Comparison of ENCODE assay signal across 1 cellular context in the genomic region with DNA sequence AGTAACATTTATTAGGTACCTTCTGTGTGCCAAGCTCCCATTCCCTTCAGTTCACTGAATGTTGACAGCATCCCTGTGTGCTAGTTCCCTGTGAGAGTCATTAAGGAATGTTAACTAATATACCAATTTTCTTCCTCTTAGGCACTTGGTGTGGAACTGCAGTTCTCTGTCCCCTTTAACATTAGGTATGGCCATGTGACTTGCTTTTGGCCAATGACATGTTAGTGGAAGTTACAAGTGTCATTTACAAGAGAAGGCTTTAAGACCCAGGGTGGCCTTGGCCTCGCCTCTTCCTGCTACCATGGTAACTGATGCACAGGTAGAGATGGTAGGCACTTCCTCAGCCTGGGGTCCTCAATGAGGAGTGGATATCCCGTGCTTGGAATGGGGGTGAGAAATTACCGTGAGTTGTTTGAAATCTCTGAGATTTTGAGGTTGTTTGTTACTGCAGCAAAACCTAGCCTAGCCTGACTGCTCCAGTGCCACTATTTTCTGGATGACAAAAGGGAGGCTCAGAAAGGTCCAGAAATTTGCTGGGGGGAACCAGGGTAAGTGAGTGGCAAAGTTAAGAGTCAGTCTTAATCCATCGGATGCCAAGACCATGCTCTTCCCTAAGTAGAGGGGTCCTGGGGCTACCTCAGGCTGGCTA.
TF ChIP-seq lines count a peak whose summit lies in the region.

No MANE protein-coding gene starts in this region.

TF ChIP-seq in K562, 482 proteins besides CTCF, POLR2A, EP300 and RAD21 (continued from another document):
- TF ChIP-seq TAF9B (IDR thresholded peaks at IDR 0.05; ENCODE audit: partially characterized antibody) (no peak), NFYB (IDR thresholded peaks at IDR 0.05; ENCODE audit: extremely low read depth, insufficient read length) (peak; percentile 66), ZNF407 (IDR thresholded peaks at IDR 0.05; ENCODE audit: low read depth) (no peak), USF2 (CRISPR knock-in tag; IDR thresholded peaks at IDR 0.05) (peak; percentile 37), USF1 (CRISPR knock-in tag; IDR thresholded peaks at IDR 0.05) (0 out of 2 replicates have a peak, but pooled peaks have one; percentile 36), RBM17 (IDR thresholded peaks at IDR 0.05; ENCODE audit: borderline replicate concordance, low read depth, low read length) (no peak), JUND (IDR thresholded peaks at IDR 0.05; ENCODE audit: borderline replicate concordance, low read depth, low read length) (no peak), JUND (tag; IDR thresholded peaks at IDR 0.05; ENCODE audit: borderline replicate concordance, low read depth, low read length) (no peak), ILF3 (IDR thresholded peaks at IDR 0.05; ENCODE audit: borderline replicate concordance) (no peak), ZNF12 (CRISPR knock-in tag; IDR thresholded peaks at IDR 0.05) (peak; percentile 100), ZNF23 (CRISPR knock-in tag; IDR thresholded peaks at IDR 0.05) (no peak), SMARCB1 (IDR thresholded peaks at IDR 0.05; ENCODE audit: insufficient read length, low read depth) (no peak)
- TF ChIP-seq, protein P1, sequence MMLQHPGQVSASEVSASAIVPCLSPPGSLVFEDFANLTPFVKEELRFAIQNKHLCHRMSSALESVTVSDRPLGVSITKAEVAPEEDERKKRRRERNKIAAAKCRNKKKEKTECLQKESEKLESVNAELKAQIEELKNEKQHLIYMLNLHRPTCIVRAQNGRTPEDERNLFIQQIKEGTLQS (IDR thresholded peaks at IDR 0.05) = no peak
- TF ChIP-seq, protein P1 (CRISPR knock-in tag; conservative IDR thresholded peaks at IDR 0.05) = no peak
